Comparison of ENCODE assay signal across 1 cellular context in the genomic region with DNA sequence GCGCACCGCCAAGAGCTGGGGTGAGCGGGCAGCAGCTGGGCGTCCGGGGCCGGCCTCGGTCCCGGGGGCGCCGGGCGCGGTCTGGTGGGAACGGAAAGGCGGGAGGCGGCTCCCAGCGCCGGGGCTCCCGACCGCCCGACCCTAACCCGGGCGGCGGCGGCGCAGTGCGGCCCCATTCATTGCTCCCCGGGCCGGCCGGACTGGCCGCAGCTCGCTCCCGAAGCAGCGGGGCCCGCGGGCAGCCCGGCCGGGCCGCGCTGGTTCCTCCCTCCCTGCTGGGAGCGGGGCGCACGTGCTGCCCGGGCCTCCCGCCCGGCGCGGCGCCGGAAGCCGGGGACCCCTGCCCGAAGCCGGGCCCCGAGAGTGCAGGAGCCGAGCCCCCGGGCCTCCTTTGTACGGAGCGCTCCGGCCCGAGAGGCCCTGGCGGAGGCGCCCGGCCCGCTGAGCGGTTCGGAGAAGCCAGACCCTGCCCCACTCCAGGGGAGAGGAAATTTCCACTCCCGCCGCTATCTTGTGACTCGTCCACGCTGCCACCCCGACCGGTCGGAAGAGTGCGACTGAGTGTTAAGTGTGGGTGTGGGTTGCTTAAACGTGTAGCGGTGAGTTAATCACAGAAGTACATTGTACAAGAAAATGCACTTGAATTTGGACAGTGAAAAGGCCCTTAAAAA.
A peak's percentile ranks its signal among the peaks of the same experiment; 100 is the strongest.
TF ChIP-seq lines count a peak whose summit lies in the region.

No MANE protein-coding gene starts in this region.

TF ChIP-seq in HepG2, 621 proteins besides CTCF, POLR2A, EP300 and RAD21 (continued from another document and continues in another):
- TF ChIP-seq, protein P1, sequence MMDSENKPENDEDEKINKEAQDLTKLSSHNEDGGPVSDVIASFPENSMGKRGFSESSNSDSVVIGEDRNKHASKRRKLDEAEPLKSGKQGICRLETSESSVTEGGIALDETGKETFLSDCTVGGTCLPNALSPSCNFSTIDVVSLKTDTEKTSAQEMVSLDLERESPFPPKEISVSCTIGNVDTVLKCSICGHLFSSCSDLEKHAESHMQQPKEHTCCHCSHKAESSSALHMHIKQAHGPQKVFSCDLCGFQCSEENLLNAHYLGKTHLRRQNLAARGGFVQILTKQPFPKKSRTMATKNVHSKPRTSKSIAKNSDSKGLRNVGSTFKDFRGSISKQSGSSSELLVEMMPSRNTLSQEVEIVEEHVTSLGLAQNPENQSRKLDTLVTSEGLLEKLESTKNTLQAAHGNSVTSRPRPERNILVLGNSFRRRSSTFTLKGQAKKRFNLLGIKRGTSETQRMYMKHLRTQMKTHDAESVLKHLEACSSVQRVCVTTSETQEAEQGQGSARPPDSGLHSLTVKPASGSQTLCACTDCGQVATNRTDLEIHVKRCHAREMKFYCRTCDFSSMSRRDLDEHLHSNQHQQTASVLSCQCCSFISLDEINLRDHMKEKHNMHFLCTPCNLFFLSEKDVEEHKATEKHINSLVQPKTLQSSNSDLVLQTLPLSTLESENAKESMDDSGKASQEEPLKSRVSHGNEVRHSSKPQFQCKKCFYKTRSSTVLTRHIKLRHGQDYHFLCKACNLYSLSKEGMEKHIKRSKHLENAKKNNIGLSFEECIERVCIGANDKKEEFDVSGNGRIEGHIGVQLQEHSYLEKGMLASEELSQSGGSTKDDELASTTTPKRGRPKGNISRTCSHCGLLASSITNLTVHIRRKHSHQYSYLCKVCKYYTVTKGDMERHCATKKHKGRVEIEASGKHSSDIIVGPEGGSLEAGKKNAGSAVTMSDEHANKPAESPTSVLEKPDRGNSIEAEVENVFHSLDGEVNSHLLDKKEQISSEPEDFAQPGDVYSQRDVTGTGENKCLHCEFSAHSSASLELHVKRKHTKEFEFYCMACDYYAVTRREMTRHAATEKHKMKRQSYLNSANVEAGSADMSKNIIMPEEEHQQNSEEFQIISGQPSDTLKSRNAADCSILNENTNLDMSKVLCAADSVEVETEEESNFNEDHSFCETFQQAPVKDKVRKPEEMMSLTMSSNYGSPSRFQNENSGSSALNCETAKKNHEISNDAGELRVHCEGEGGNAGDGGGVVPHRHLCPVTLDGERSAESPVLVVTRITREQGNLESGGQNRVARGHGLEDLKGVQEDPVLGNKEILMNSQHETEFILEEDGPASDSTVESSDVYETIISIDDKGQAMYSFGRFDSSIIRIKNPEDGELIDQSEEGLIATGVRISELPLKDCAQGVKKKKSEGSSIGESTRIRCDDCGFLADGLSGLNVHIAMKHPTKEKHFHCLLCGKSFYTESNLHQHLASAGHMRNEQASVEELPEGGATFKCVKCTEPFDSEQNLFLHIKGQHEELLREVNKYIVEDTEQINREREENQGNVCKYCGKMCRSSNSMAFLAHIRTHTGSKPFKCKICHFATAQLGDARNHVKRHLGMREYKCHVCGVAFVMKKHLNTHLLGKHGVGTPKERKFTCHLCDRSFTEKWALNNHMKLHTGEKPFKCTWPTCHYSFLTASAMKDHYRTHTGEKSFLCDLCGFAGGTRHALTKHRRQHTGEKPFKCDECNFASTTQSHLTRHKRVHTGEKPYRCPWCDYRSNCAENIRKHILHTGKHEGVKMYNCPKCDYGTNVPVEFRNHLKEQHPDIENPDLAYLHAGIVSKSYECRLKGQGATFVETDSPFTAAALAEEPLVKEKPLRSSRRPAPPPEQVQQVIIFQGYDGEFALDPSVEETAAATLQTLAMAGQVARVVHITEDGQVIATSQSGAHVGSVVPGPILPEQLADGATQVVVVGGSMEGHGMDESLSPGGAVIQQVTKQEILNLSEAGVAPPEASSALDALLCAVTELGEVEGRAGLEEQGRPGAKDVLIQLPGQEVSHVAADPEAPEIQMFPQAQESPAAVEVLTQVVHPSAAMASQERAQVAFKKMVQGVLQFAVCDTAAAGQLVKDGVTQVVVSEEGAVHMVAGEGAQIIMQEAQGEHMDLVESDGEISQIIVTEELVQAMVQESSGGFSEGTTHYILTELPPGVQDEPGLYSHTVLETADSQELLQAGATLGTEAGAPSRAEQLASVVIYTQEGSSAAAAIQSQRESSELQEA (CRISPR knock-in tag; IDR thresholded peaks at IDR 0.05; ENCODE audit: not compliant biosample characterization): no peak
- no peak for TF ChIP-seq HNRNPL (IDR thresholded peaks at IDR 0.05; ENCODE audit: low read depth, low read length)
- TF ChIP-seq ZNF563 (CRISPR knock-in tag; IDR thresholded peaks at IDR 0.05): 0 out of 2 replicates have a peak, but pooled peaks have one; percentile 3
- TF ChIP-seq, protein P2, sequence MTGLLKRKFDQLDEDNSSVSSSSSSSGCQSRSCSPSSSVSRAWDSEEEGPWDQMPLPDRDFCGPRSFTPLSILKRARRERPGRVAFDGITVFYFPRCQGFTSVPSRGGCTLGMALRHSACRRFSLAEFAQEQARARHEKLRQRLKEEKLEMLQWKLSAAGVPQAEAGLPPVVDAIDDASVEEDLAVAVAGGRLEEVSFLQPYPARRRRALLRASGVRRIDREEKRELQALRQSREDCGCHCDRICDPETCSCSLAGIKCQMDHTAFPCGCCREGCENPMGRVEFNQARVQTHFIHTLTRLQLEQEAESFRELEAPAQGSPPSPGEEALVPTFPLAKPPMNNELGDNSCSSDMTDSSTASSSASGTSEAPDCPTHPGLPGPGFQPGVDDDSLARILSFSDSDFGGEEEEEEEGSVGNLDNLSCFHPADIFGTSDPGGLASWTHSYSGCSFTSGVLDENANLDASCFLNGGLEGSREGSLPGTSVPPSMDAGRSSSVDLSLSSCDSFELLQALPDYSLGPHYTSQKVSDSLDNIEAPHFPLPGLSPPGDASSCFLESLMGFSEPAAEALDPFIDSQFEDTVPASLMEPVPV (CRISPR knock-in tag; IDR thresholded peaks at IDR 0.05): no peak
- no peak for TF ChIP-seq FOXJ3 (CRISPR knock-in tag; IDR thresholded peaks at IDR 0.05; ENCODE audit: borderline replicate concordance)
- TF ChIP-seq ZNF776 (CRISPR knock-in tag; IDR thresholded peaks at IDR 0.05): peak; percentile 55; the same call in 1 of the 2 replicates
- no peak for TF ChIP-seq RFX3 (CRISPR knock-in tag; IDR thresholded peaks at IDR 0.05)
- TF ChIP-seq ZKSCAN5 (CRISPR knock-in tag; IDR thresholded peaks at IDR 0.05): no peak
- TF ChIP-seq, protein P3, sequence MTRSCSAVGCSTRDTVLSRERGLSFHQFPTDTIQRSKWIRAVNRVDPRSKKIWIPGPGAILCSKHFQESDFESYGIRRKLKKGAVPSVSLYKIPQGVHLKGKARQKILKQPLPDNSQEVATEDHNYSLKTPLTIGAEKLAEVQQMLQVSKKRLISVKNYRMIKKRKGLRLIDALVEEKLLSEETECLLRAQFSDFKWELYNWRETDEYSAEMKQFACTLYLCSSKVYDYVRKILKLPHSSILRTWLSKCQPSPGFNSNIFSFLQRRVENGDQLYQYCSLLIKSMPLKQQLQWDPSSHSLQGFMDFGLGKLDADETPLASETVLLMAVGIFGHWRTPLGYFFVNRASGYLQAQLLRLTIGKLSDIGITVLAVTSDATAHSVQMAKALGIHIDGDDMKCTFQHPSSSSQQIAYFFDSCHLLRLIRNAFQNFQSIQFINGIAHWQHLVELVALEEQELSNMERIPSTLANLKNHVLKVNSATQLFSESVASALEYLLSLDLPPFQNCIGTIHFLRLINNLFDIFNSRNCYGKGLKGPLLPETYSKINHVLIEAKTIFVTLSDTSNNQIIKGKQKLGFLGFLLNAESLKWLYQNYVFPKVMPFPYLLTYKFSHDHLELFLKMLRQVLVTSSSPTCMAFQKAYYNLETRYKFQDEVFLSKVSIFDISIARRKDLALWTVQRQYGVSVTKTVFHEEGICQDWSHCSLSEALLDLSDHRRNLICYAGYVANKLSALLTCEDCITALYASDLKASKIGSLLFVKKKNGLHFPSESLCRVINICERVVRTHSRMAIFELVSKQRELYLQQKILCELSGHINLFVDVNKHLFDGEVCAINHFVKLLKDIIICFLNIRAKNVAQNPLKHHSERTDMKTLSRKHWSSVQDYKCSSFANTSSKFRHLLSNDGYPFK (CRISPR knock-in tag; IDR thresholded peaks at IDR 0.05; ENCODE audit: borderline replicate concordance): no peak
- TF ChIP-seq ZNF432 (CRISPR knock-in tag; IDR thresholded peaks at IDR 0.05; ENCODE audit: borderline replicate concordance): no peak
- TF ChIP-seq ZFX (CRISPR knock-in tag; IDR thresholded peaks at IDR 0.05; ENCODE audit: low read depth): peak; percentile 23; the same call in 1 of the 2 replicates
- no peak for TF ChIP-seq NFYC (CRISPR knock-in tag; IDR thresholded peaks at IDR 0.05)
- TF ChIP-seq, protein P4, sequence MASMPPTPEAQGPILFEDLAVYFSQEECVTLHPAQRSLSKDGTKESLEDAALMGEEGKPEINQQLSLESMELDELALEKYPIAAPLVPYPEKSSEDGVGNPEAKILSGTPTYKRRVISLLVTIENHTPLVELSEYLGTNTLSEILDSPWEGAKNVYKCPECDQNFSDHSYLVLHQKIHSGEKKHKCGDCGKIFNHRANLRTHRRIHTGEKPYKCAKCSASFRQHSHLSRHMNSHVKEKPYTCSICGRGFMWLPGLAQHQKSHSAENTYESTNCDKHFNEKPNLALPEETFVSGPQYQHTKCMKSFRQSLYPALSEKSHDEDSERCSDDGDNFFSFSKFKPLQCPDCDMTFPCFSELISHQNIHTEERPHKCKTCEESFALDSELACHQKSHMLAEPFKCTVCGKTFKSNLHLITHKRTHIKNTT (CRISPR knock-in tag; IDR thresholded peaks at IDR 0.05): no peak
- TF ChIP-seq, protein P5, sequence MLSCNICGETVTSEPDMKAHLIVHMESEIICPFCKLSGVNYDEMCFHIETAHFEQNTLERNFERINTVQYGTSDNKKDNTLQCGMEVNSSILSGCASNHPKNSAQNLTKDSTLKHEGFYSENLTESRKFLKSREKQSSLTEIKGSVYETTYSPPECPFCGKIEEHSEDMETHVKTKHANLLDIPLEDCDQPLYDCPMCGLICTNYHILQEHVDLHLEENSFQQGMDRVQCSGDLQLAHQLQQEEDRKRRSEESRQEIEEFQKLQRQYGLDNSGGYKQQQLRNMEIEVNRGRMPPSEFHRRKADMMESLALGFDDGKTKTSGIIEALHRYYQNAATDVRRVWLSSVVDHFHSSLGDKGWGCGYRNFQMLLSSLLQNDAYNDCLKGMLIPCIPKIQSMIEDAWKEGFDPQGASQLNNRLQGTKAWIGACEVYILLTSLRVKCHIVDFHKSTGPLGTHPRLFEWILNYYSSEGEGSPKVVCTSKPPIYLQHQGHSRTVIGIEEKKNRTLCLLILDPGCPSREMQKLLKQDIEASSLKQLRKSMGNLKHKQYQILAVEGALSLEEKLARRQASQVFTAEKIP (CRISPR knock-in tag; IDR thresholded peaks at IDR 0.05; ENCODE audit: borderline replicate concordance): no peak
- TF ChIP-seq, protein P6, sequence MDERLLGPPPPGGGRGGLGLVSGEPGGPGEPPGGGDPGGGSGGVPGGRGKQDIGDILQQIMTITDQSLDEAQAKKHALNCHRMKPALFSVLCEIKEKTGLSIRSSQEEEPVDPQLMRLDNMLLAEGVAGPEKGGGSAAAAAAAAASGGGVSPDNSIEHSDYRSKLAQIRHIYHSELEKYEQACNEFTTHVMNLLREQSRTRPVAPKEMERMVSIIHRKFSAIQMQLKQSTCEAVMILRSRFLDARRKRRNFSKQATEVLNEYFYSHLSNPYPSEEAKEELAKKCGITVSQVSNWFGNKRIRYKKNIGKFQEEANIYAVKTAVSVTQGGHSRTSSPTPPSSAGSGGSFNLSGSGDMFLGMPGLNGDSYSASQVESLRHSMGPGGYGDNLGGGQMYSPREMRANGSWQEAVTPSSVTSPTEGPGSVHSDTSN (CRISPR knock-in tag; IDR thresholded peaks at IDR 0.05): no peak
- TF ChIP-seq RXRA (CRISPR knock-in tag; IDR thresholded peaks at IDR 0.05): no peak
- no peak for TF ChIP-seq SIN3A (IDR thresholded peaks at IDR 0.05; ENCODE audit: borderline replicate concordance, low read depth, low read length)
- no peak for TF ChIP-seq CBX1 (IDR thresholded peaks at IDR 0.05; ENCODE audit: low read depth)
- no peak for TF ChIP-seq RFX5 (IDR thresholded peaks at IDR 0.05; ENCODE audit: low read depth, low read length)
- TF ChIP-seq HNF4G (IDR thresholded peaks at IDR 0.05; ENCODE audit: borderline replicate concordance, low read depth, low read length): no peak
- peak; percentile 10; the same call in 1 of the 2 replicates for TF ChIP-seq HNF4G (CRISPR knock-in tag; IDR thresholded peaks at IDR 0.05; ENCODE audit: borderline replicate concordance, low read depth)
- peak; percentile 68 for TF ChIP-seq BHLHE40 (IDR thresholded peaks at IDR 0.05; ENCODE audit: low read length)
